ENCODE assay signal across 1 cellular context in genomic region chr11:69986421-69987229, GRCh38.
TF ChIP-seq lines count a peak whose summit lies in the region.

No MANE protein-coding gene starts in this region.

TF ChIP-seq in GM23338, 12 proteins besides CTCF, POLR2A, EP300 and RAD21 (continued from another document):
- no peak for TF ChIP-seq ZNF462 (CRISPR knock-in tag; IDR thresholded peaks at IDR 0.05)
- no peak for TF ChIP-seq ETS1 (IDR thresholded peaks at IDR 0.05)
- no peak for TF ChIP-seq CREB1 (CRISPR knock-in tag; IDR thresholded peaks at IDR 0.05; ENCODE audit: low read depth)
- TF ChIP-seq EZH2phosphoT487 (IDR thresholded peaks at IDR 0.05; ENCODE audit: unreplicated experiment) = no peak
- TF ChIP-seq POLR2AphosphoS5 (IDR thresholded peaks at IDR 0.05; ENCODE audit: low read depth) = no peak
- no peak for TF ChIP-seq NANOG (IDR thresholded peaks at IDR 0.05; ENCODE audit: borderline replicate concordance)
- TF ChIP-seq ZNF331 (CRISPR knock-in tag; IDR thresholded peaks at IDR 0.05; ENCODE audit: low read depth) = no peak
TF ChIP-seq in GM23338: peak in this region for 0.
